ENCODE assay signal across 8 cellular contexts in genomic region chr2:73778867-73779471, GRCh38. TPM values are rescaled to one million over a fixed set of nuclear protein-coding genes. Genes with fewer than 3 reads are reported as not detected.
DNase-seq lines count a peak whose midpoint lies in the region; TF ChIP-seq lines count a peak whose summit lies in the region.
"Not testable (repeated sequence)": the region's sequence is repeated elsewhere in the genome, so short reads cannot be mapped to it uniquely, and the experiment has no call there.

No MANE protein-coding gene starts in this region.

- in situ Hi-C loops in GM23248 (cut with MboI): not testable (repeated sequence)

- not testable (repeated sequence) for BruUV-seq in PC-9 (replicated peaks; lab: Mats Ljungman, UMichigan)

- H3K9me3 Mint-ChIP-seq in activated T-helper 1 cell treated with anti-CD3 and anti-CD28 coated beads, Interleukin-12 subunit alpha, Interleukin-12 subunit beta, Interleukin-2, Interleukin-4 antibody, amounts not matched to agents 30 ng/mL and 10 ng/mL and 1 ng/mL, durations not matched to agents 14 hours and 24 hours and 36 hours: not testable (repeated sequence)

- not testable (repeated sequence) for H3K27me3 Mint-ChIP-seq in activated T-helper 1 cell treated with anti-CD3 and anti-CD28 coated beads, Interleukin-12 subunit alpha, Interleukin-12 subunit beta, Interleukin-2, Interleukin-4 antibody, amounts not matched to agents 30 ng/mL and 10 ng/mL and 1 ng/mL, durations not matched to agents 14 hours and 24 hours and 36 hours (ENCODE audit: insufficient read depth)

- H3K36me3 ChIP-seq in GM23248 (ENCODE audit: low read depth) (peaks cover 29% of the 10 kb centered on the region), PC-9 (ENCODE audit: low read depth) (peaks cover 23% of the 10 kb centered on the region), right atrium auricular region (peaks cover 31% of the 10 kb centered on the region), muscle layer of duodenum (ENCODE audit: control insufficient read depth in 1 of 2, insufficient read depth in 2 of 2, low read length in 2 of 2) (peaks cover 17 to 22% of the 10 kb centered on the region in 2 donors)

- H3K4me1 ChIP-seq in GM23248 (ENCODE audit: insufficient read depth) (peaks cover 25% of the 10 kb centered on the region), PC-9 (replicated peaks; ENCODE audit: insufficient read depth) (peaks cover 22% of the 10 kb centered on the region), right atrium auricular region (peaks cover 0 to 23% of the 10 kb centered on the region in 2 donors), muscle layer of duodenum (ENCODE audit: control insufficient read depth in 1 of 2, insufficient read depth in 2 of 2, low read length in 2 of 2) (peaks cover 11 to 20% of the 10 kb centered on the region in 2 donors)

- POLR2A ChIA-PET in PC-9 (lab: Charles Lee; ENCODE audit: unreplicated experiment): interaction anchor here (0.7 kb wide), 1 partner anchor 847 kb away, joined by 4 read pairs; no protein-coding TSS in a partner anchor

- H2AFZ ChIP-seq in GM23248 (peak overlapping the region; percentile 96), PC-9 (peak overlapping the region; percentile 100)

- CTCF ChIA-PET in PC-9 (lab: Charles Lee): not testable (repeated sequence)

- not testable (repeated sequence) for H4K20me1 ChIP-seq in GM23248 (ENCODE audit: insufficient read depth); PC-9 (ENCODE audit: insufficient read depth)

- H3K9me2 ChIP-seq in GM23248 (ENCODE audit: insufficient read depth); PC-9 (ENCODE audit: insufficient read depth): not testable (repeated sequence)

- H3K79me2 ChIP-seq in GM23248 (ENCODE audit: insufficient read depth): peaks cover 59% of the 10 kb centered on the region
- peaks cover 24% of the 10 kb centered on the region for H3K79me2 ChIP-seq in PC-9 (ENCODE audit: low read depth)

- DNase-seq in GM23248; PC-9; activated T-helper 1 cell treated with anti-CD3 and anti-CD28 coated beads, Interleukin-12 subunit alpha, Interleukin-12 subunit beta, Interleukin-2, Interleukin-4 antibody, amounts not matched to agents 30 ng/mL and 10 ng/mL and 1 ng/mL, durations not matched to agents 14 hours and 24 hours and 36 hours (ENCODE audit: low spot score); coronary artery (ENCODE audit: low spot score); right atrium auricular region (ENCODE audit: low spot score): not testable (repeated sequence)

- peak overlapping the region; percentile 100 for H3K9ac ChIP-seq in GM23248

- H3K27me3 ChIP-seq in GM23248 (replicated peaks; ENCODE audit: insufficient read depth); PC-9 (ENCODE audit: insufficient read depth, low read depth); right atrium auricular region; muscle layer of duodenum (ENCODE audit: low read depth, low read length): not testable (repeated sequence)

- peak overlapping the region; percentile 94 for H3K27ac Mint-ChIP-seq in activated T-helper 1 cell treated with anti-CD3 and anti-CD28 coated beads, Interleukin-12 subunit alpha, Interleukin-12 subunit beta, Interleukin-2, Interleukin-4 antibody, amounts not matched to agents 30 ng/mL and 10 ng/mL and 1 ng/mL, durations not matched to agents 14 hours and 24 hours and 36 hours

- H3K4me1 Mint-ChIP-seq in activated T-helper 1 cell treated with anti-CD3 and anti-CD28 coated beads, Interleukin-12 subunit alpha, Interleukin-12 subunit beta, Interleukin-2, Interleukin-4 antibody, amounts not matched to agents 30 ng/mL and 10 ng/mL and 1 ng/mL, durations not matched to agents 14 hours and 24 hours and 36 hours (ENCODE audit: low read depth): peaks cover 32% of the 10 kb centered on the region

- H3K4me3 ChIP-seq in GM23248 (peak overlapping the region; percentile 96), PC-9 (peak overlapping the region; percentile 70), coronary artery (peak overlapping the region; percentile 85), right atrium auricular region (peak overlapping the region; percentile 92 to 97), muscle layer of duodenum (ENCODE audit: low read depth in 1 of 2, low read length in 2 of 2) (peak overlapping the region; percentile 98 to 100), skin epidermis (peak overlapping the region; percentile 65 to 95 (median 81))

- H3K9me3 ChIP-seq in GM23248 (ENCODE audit: low read depth); PC-9 (ENCODE audit: insufficient read depth, low read depth); right atrium auricular region; muscle layer of duodenum (ENCODE audit: control insufficient read depth in 1 of 2, low read length in 2 of 2): not testable (repeated sequence)

- H3K4me3 Mint-ChIP-seq in activated T-helper 1 cell treated with anti-CD3 and anti-CD28 coated beads, Interleukin-12 subunit alpha, Interleukin-12 subunit beta, Interleukin-2, Interleukin-4 antibody, amounts not matched to agents 30 ng/mL and 10 ng/mL and 1 ng/mL, durations not matched to agents 14 hours and 24 hours and 36 hours: peak overlapping the region; percentile 99

- H3K36me3 Mint-ChIP-seq in activated T-helper 1 cell treated with anti-CD3 and anti-CD28 coated beads, Interleukin-12 subunit alpha, Interleukin-12 subunit beta, Interleukin-2, Interleukin-4 antibody, amounts not matched to agents 30 ng/mL and 10 ng/mL and 1 ng/mL, durations not matched to agents 14 hours and 24 hours and 36 hours (ENCODE audit: low read depth): peaks cover 23% of the 10 kb centered on the region

- 68 to 69% methylated on average over 18 of the region's 18 CpGs for WGBS in GM23248 (ENCODE audit: low coverage in 1 of 2, low lambda C conversion rate in 2 of 2, missing lambda C conversion rate in 2 of 2), 2 experiments

- intact Hi-C loops in PC-9 (cut with micrococcal nuclease; ENCODE audit: unreplicated experiment); activated T-helper 1 cell treated with anti-CD3 and anti-CD28 coated beads, Interleukin-12 subunit alpha, Interleukin-12 subunit beta, Interleukin-2, Interleukin-4 antibody, amounts not matched to agents 30 ng/mL and 10 ng/mL and 1 ng/mL, durations not matched to agents 14 hours and 24 hours and 36 hours (cut with micrococcal nuclease): not testable (repeated sequence)

- not testable (repeated sequence) for H3F3A ChIP-seq in GM23248 (ENCODE audit: insufficient read depth); PC-9 (ENCODE audit: insufficient read depth, low read depth)

- H3K4me2 ChIP-seq in GM23248 (ENCODE audit: unreplicated experiment) (peak overlapping the region; percentile 84), PC-9 (peak overlapping the region; percentile 89)

- not testable (repeated sequence) for TF ChIP-seq CTCF in 22Rv1 (IDR thresholded peaks at IDR 0.05); PC-9 (conservative IDR thresholded peaks at IDR 0.05); coronary artery (IDR thresholded peaks at IDR 0.05); right atrium auricular region (IDR thresholded peaks at IDR 0.05)

- H3K27ac ChIP-seq in 22Rv1: 0 out of 2 replicates have a peak overlapping the region, but pooled peaks have one; percentile 56
- H3K27ac ChIP-seq in GM23248: peak overlapping the region; percentile 95
- not testable (repeated sequence) for H3K27ac ChIP-seq in PC-9
- H3K27ac ChIP-seq in coronary artery: peak overlapping the region; percentile 89 to 94
- H3K27ac ChIP-seq in right atrium auricular region: peak overlapping the region; percentile 94 to 97
- peak overlapping the region; percentile 97 for H3K27ac ChIP-seq in muscle layer of duodenum (ENCODE audit: low read length)
- peak overlapping the region in 19 of 21 experiments; percentile 83 to 99 (median 95) for H3K27ac ChIP-seq in skin epidermis

RNA-seq across cellular contexts. Expression of gene DUSP11, which starts 0.9 kb away (rescaled TPM):
- total RNA-seq in GM23248 (2014; rRNA removed; shearing (Covaris generic)): 37.3 and 58.3 TPM in 2 replicates
- polyA plus RNA-seq in GM23248 (2016; fragmentation: Nextera tagmentation; extraction: Ambion mirVana): 56.0 and 60.2 TPM in 2 replicates
- total RNA-seq in PC-9 (2021) (18.8 and 24.1 TPM in 2 replicates), right atrium auricular region (10 to 100 TPM; 17.0 to 18.2 TPM)
- 42.1 and 42.4 TPM in 2 replicates for total RNA-seq in activated T-helper 1 cell treated with anti-CD3 and anti-CD28 coated beads, Interleukin-12 subunit alpha, Interleukin-12 subunit beta, Interleukin-2, Interleukin-4 antibody, amounts not matched to agents 30 ng/mL and 10 ng/mL and 1 ng/mL, durations not matched to agents 14 hours and 24 hours and 36 hours

RNA-seq across cellular contexts. Expression of gene C2orf78, which starts 5.0 kb away (rescaled TPM):
- not detected in 2 replicates for total RNA-seq in GM23248 (2014; rRNA removed; shearing (Covaris generic))
- polyA plus RNA-seq in GM23248 (2016; fragmentation: Nextera tagmentation; extraction: Ambion mirVana): not detected in 2 replicates
- total RNA-seq in PC-9 (2021): not detected in 2 replicates
- not detected in 2 replicates for total RNA-seq in activated T-helper 1 cell treated with anti-CD3 and anti-CD28 coated beads, Interleukin-12 subunit alpha, Interleukin-12 subunit beta, Interleukin-2, Interleukin-4 antibody, amounts not matched to agents 30 ng/mL and 10 ng/mL and 1 ng/mL, durations not matched to agents 14 hours and 24 hours and 36 hours
- not detected for total RNA-seq in right atrium auricular region

RNA-seq across cellular contexts. Expression of gene TPRKB, which starts 41.8 kb away (rescaled TPM):
- 20.1 and 24.4 TPM in 2 replicates for total RNA-seq in GM23248 (2014; rRNA removed; shearing (Covaris generic))
- polyA plus RNA-seq in GM23248 (2016; fragmentation: Nextera tagmentation; extraction: Ambion mirVana): 57.2 and 59.6 TPM in 2 replicates
- total RNA-seq in PC-9 (2021) (20.4 and 33.8 TPM in 2 replicates), right atrium auricular region (10 to 100 TPM; 21.6 to 28.3 TPM)
- total RNA-seq in activated T-helper 1 cell treated with anti-CD3 and anti-CD28 coated beads, Interleukin-12 subunit alpha, Interleukin-12 subunit beta, Interleukin-2, Interleukin-4 antibody, amounts not matched to agents 30 ng/mL and 10 ng/mL and 1 ng/mL, durations not matched to agents 14 hours and 24 hours and 36 hours: 41.5 and 42.7 TPM in 2 replicates

RNA-seq across cellular contexts. Expression of gene STAMBP, which starts 49.8 kb away (rescaled TPM):
- 16.8 and 24.4 TPM in 2 replicates for total RNA-seq in GM23248 (2014; rRNA removed; shearing (Covaris generic))
- 35.9 and 36.0 TPM in 2 replicates for polyA plus RNA-seq in GM23248 (2016; fragmentation: Nextera tagmentation; extraction: Ambion mirVana)
- total RNA-seq in PC-9 (2021) (42.9 and 52.2 TPM in 2 replicates), right atrium auricular region (10 to 100 TPM; 23.3 to 37.3 TPM)
- 50.8 and 56.0 TPM in 2 replicates for total RNA-seq in activated T-helper 1 cell treated with anti-CD3 and anti-CD28 coated beads, Interleukin-12 subunit alpha, Interleukin-12 subunit beta, Interleukin-2, Interleukin-4 antibody, amounts not matched to agents 30 ng/mL and 10 ng/mL and 1 ng/mL, durations not matched to agents 14 hours and 24 hours and 36 hours
